17 cellular contexts compared by ENCODE assay signal in the genomic region with DNA sequence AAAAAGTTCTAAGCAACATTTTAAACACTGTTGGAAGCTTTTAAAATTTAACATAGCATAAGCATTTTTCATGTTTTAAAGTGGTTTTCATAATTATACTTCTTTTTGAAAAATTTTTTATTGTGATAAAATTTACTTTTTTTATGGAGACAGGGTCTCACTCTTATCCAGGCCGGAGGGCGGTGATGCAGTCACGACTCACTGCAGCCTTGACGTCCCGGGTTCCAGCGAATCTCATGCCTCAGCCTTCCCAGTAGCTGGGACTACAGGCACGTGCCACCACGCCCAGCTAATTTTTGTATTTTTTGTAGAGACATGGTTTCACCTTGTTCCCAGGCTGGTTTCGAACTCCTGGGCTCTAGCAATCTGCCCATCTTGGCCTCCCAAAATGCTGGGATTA. TPM values are rescaled to one million over a fixed set of nuclear protein-coding genes. Genes with fewer than 3 reads are reported as not detected.
A peak's percentile ranks its signal among the peaks of the same experiment; 100 is the strongest.
DNase-seq lines count a peak whose midpoint lies in the region; ATAC-seq, FAIRE-seq and TF ChIP-seq lines count a peak whose summit lies in the region.
"Had no signal": no experiment of that assay in that cellular context is flagged by ENCODE, and none has a peak within 500 bp of the region (broad histone marks: within the 10 kb centered on the region; RNA-seq: fewer than 3 reads in every experiment).

No MANE protein-coding gene starts in this region.

- H3K4me1 ChIP-seq in PC-3 (ENCODE audit: insufficient read depth, low read length) (peaks cover 5% of the 10 kb centered on the region; the same call in 1 of the 2 replicates), endothelial cell of umbilical vein (ENCODE audit: control insufficient read depth, extremely low read depth, insufficient read depth, low read length) (no peaks in the 10 kb centered on the region), psoas muscle (peaks cover 33% of the 10 kb centered on the region), upper lobe of right lung (peaks cover 7% of the 10 kb centered on the region), BE2C (no peaks in the 10 kb centered on the region)
- H3K4me1 ChIP-seq: Caco-2 had no signal

- WGBS in psoas muscle, 3 donors, result 93 to 97% (median 95%) methylated on average over 9 of the region's 9 CpGs

- CTCF ChIA-PET in PC-3 (lab: Charles Lee), result no interaction called here
- CTCF ChIA-PET in endothelial cell of umbilical vein (lab: Charles Lee), result interaction anchor here (1.4 kb wide), 1 partner anchor 425 kb away, joined by 5 read pairs; no protein-coding TSS in a partner anchor

- H3K9ac ChIP-seq in PC-3 (ENCODE audit: low read length) (no peak overlapping the region), endothelial cell of umbilical vein (replicated peaks; ENCODE audit: extremely low read depth, insufficient read depth, low read length) (no peak overlapping the region)

- H3K9me3 ChIP-seq in PC-3 (ENCODE audit: low read length) (no peaks in the 10 kb centered on the region), endothelial cell of umbilical vein (replicated peaks; ENCODE audit: control insufficient read depth, insufficient read depth, low read length) (no peaks in the 10 kb centered on the region), psoas muscle (no peaks in the 10 kb centered on the region), upper lobe of right lung (no peaks in the 10 kb centered on the region), BE2C (no peaks in the 10 kb centered on the region)
- H3K9me3 ChIP-seq: Caco-2 had no signal

- TF ChIP-seq CTCF in PC-3 (conservative IDR thresholded peaks at IDR 0.05; ENCODE audit: low read depth, low read length), result no peak
- TF ChIP-seq CTCF in endothelial cell of umbilical vein (IDR thresholded peaks at IDR 0.05; ENCODE audit: extremely low read depth in 1 of 2, insufficient read depth in 1 of 2, low read depth in 1 of 2, low read length in 2 of 2), result no peak
- no peak for TF ChIP-seq CTCF in psoas muscle (IDR thresholded peaks at IDR 0.05)
- TF ChIP-seq CTCF in upper lobe of right lung (IDR thresholded peaks at IDR 0.05), result no peak
- no peak for TF ChIP-seq CTCF in BE2C (IDR thresholded peaks at IDR 0.05; ENCODE audit: low read depth, low read length)

- dilution Hi-C loops in endothelial cell of umbilical vein (cut with MboI; ENCODE audit: extremely low pct_ligation_motif_present, low sequenced_read_pairs), result no loop called here

- intact Hi-C loops in PC-3 (cut with micrococcal nuclease), result no loop called here
- intact Hi-C loops in endothelial cell of umbilical vein (cut with micrococcal nuclease), result no loop called here
- intact Hi-C loops in psoas muscle (cut with DNase I), result no loop called here
- intact Hi-C loops in upper lobe of right lung (cut with DNase I), result no loop called here

- peaks cover 21% of the 10 kb centered on the region; the same call in 1 of the 2 replicates for H3K79me2 ChIP-seq in PC-3 (ENCODE audit: low read length)
- H3K79me2 ChIP-seq in endothelial cell of umbilical vein (ENCODE audit: control insufficient read depth, insufficient read depth, low read length), result peaks cover 3% of the 10 kb centered on the region

- H3K9me2 ChIP-seq in PC-3 (replicated peaks; ENCODE audit: low read length), result no peaks in the 10 kb centered on the region

- no TSS peak for BruUV-seq in PC-3 (replicated peaks; lab: Mats Ljungman, UMichigan)
- BruUV-seq in endothelial cell of umbilical vein (replicated peaks; lab: Mats Ljungman, UMichigan), result no TSS peak

- no peaks in the 10 kb centered on the region for H3K9me1 ChIP-seq in endothelial cell of umbilical vein (replicated peaks; ENCODE audit: control insufficient read depth, extremely low read depth, insufficient read depth, low read length)

- H2AFZ ChIP-seq in PC-3 (ENCODE audit: low read length) (no peak overlapping the region), endothelial cell of umbilical vein (ENCODE audit: low read depth, low read length) (no peak overlapping the region)

- no peaks in the 10 kb centered on the region for H3K27me3 ChIP-seq in PC-3 (ENCODE audit: low read length)
- no peaks in the 10 kb centered on the region for H3K27me3 ChIP-seq in endothelial cell of umbilical vein (ENCODE audit: control insufficient read depth in 2 of 2, insufficient read depth in 2 of 2, low read length in 2 of 2)
- no peaks in the 10 kb centered on the region for H3K27me3 ChIP-seq in psoas muscle (ENCODE audit: insufficient read depth in 3 of 3, low read length in 2 of 3)
- H3K27me3 ChIP-seq in upper lobe of right lung, result no peaks in the 10 kb centered on the region
- no peaks in the 10 kb centered on the region for H3K27me3 ChIP-seq in BE2C

- no peak for TF ChIP-seq POLR2A in endothelial cell of umbilical vein (IDR thresholded peaks at IDR 0.05; ENCODE audit: low read depth, low read length)

- no peaks in the 10 kb centered on the region for H3F3A ChIP-seq in PC-3 (ENCODE audit: low read length, unreplicated experiment)

- no peak overlapping the region for H3K4me2 ChIP-seq in PC-3 (ENCODE audit: low read length)
- no peak overlapping the region for H3K4me2 ChIP-seq in endothelial cell of umbilical vein (ENCODE audit: insufficient read depth, low read length)

- FAIRE-seq in endothelial cell of umbilical vein (lab: Jason Lieb, UNC), result peak; percentile 50
- no peak for FAIRE-seq in RCC 7860 (lab: Jason Lieb, UNC)
- FAIRE-seq: A204.1 had no signal

- no peak overlapping the region for H3K4me3 ChIP-seq in PC-3 (ENCODE audit: low read length)
- H3K4me3 ChIP-seq in endothelial cell of umbilical vein (replicated peaks in 1 of 3; ENCODE audit: insufficient read depth in 1 of 3, low read depth in 1 of 3, low read length in 3 of 3), result no peak overlapping the region
- no peak overlapping the region for H3K4me3 ChIP-seq in psoas muscle
- H3K4me3 ChIP-seq in upper lobe of right lung, result no peak overlapping the region
- no peak overlapping the region for H3K4me3 ChIP-seq in BE2C (ENCODE audit: low read depth, low read length)

- ATAC-seq in PC-3 (peak; percentile 48; the same call in 1 of the 2 replicates), psoas muscle (no peak), upper lobe of right lung (no peak)

- no peaks in the 10 kb centered on the region for H3K36me3 ChIP-seq in PC-3 (ENCODE audit: low read depth, low read length)
- peaks cover 0 to 7% of the 10 kb centered on the region in 2 experiments for H3K36me3 ChIP-seq in endothelial cell of umbilical vein (ENCODE audit: control insufficient read depth in 2 of 2, extremely low read depth in 1 of 2, insufficient read depth in 2 of 2, low read length in 2 of 2)
- no peaks in the 10 kb centered on the region for H3K36me3 ChIP-seq in psoas muscle (ENCODE audit: insufficient read depth in 1 of 2, low read depth in 1 of 2)
- no peaks in the 10 kb centered on the region for H3K36me3 ChIP-seq in upper lobe of right lung
- H3K36me3 ChIP-seq in BE2C, result peaks cover 8% of the 10 kb centered on the region; the same call in 1 of the 2 replicates

- H4K20me1 ChIP-seq in PC-3 (ENCODE audit: low read length) (no peaks in the 10 kb centered on the region), endothelial cell of umbilical vein (replicated peaks; ENCODE audit: control insufficient read depth, extremely low read depth, insufficient read depth, low read length) (no peaks in the 10 kb centered on the region)

- POLR2A ChIA-PET in PC-3 (lab: Charles Lee; ENCODE audit: unreplicated experiment), result interaction anchor here (0.7 kb wide), 1 partner anchor 9 kb away, joined by 6 read pairs; no protein-coding TSS in a partner anchor
- POLR2A ChIA-PET in endothelial cell of umbilical vein (lab: Charles Lee), result no interaction called here

- DNase-seq in HT1080 (ENCODE audit: low read depth) (peak; percentile 58), PC-3 (peak; percentile 24), endothelial cell of umbilical vein (ENCODE audit: low read depth, low spot score) (no peak), RCC 7860 (ENCODE audit: low spot score) (no peak), psoas muscle (no peak), upper lobe of right lung (no peak), BE2C (no peak)
- DNase-seq: ACHN; Caco-2; CD4-positive, alpha-beta T cell; DMS153; DMS79; GF-D8; GOT3; H7 had no signal

- H3K27ac ChIP-seq in PC-3 (ENCODE audit: low read length) (0 out of 2 replicates have a peak overlapping the region, but pooled peaks have one; percentile 20), endothelial cell of umbilical vein (ENCODE audit: insufficient read depth, low read depth, low read length) (no peak overlapping the region), psoas muscle (no peak overlapping the region), upper lobe of right lung (no peak overlapping the region)
- H3K27ac ChIP-seq: C4-2B had no signal

TF ChIP-seq in endothelial cell of umbilical vein, 7 proteins besides CTCF, POLR2A, EP300 and RAD21 (continues in another document):
- TF ChIP-seq, protein P1, sequence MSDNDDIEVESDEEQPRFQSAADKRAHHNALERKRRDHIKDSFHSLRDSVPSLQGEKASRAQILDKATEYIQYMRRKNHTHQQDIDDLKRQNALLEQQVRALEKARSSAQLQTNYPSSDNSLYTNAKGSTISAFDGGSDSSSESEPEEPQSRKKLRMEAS (IDR thresholded peaks at IDR 0.05; ENCODE audit: insufficient read depth, insufficient read length), result no peak
- TF ChIP-seq EZH2 (IDR thresholded peaks at IDR 0.05; ENCODE audit: borderline replicate concordance, low read depth, low read length, severe bottlenecking) (no peak), GATA2 (IDR thresholded peaks at IDR 0.05; ENCODE audit: insufficient read depth, insufficient read length, low read depth, low read length) (no peak), POLR2AphosphoS5 (IDR thresholded peaks at IDR 0.05; ENCODE audit: insufficient read depth, low read depth, low read length) (no peak), MYC (IDR thresholded peaks at IDR 0.05; ENCODE audit: low read depth, low read length) (no peak), FOS (IDR thresholded peaks at IDR 0.05; ENCODE audit: borderline replicate concordance, insufficient read depth, low read length) (no peak)

RNA-seq across cellular contexts. Expression of a gene that starts 46.1 kb away (rescaled TPM):
- total RNA-seq in HT1080 (2014; rRNA removed; shearing (Covaris generic)), result 24.9 and 27.8 TPM in 2 replicates
- polyA plus RNA-seq in HT1080 (2015; cell fraction: cytosol; rRNA removed), result 7.9 and 10.6 TPM in 2 replicates
- polyA plus RNA-seq in HT1080 (2015; cell fraction: nucleus; rRNA removed), result 12.3 and 13.8 TPM in 2 replicates
- 21.5 and 29.5 TPM in 2 replicates for total RNA-seq in PC-3 (2014; rRNA removed)
- 53.5 and 55.1 TPM in 2 replicates for total RNA-seq in endothelial cell of umbilical vein
- 10.7 and 10.8 TPM in 2 replicates for polyA plus RNA-seq in endothelial cell of umbilical vein
- polyA plus RNA-seq in endothelial cell of umbilical vein (2011; cell fraction: cytosol; rRNA removed), result 11.6 and 12.6 TPM in 2 replicates
- 26.5 and 31.6 TPM in 2 replicates for polyA plus RNA-seq in endothelial cell of umbilical vein (2011; cell fraction: nucleus; rRNA removed)
- polyA plus RNA-seq in endothelial cell of umbilical vein (2012), result 11.2 and 16.0 TPM in 2 replicates
- 85.0 and 105 TPM in 2 replicates for polyA minus RNA-seq in endothelial cell of umbilical vein
- 36.6 TPM for polyA minus RNA-seq in endothelial cell of umbilical vein (2011; cell fraction: cytosol; rRNA and poly(A)+ RNA removed)
- polyA minus RNA-seq in endothelial cell of umbilical vein (2011; cell fraction: nucleus; rRNA and poly(A)+ RNA removed), result 75.8 and 86.1 TPM in 2 replicates
- total RNA-seq in psoas muscle, result 100 to 1,000 TPM in 1 of 4 donors, 10 to 100 TPM in 3; 63.2 to 103 (median 78.3) TPM
- 10 to 100 TPM in 1 of 3 donors, 1 to 10 TPM in 2; 2.2 to 23.2 (median 3.7) TPM for polyA plus RNA-seq in psoas muscle
- 94.1 TPM for total RNA-seq in upper lobe of right lung
- polyA plus RNA-seq in BE2C (2012; ENCODE audit: insufficient read depth, insufficient read length, low read depth), result 12.3 TPM

Comparison
In these comparisons a context has a peak if more than half of its experiments do, and no peak if none do; other contexts are left out.
1. DNase-seq: peak in HT1080 (single experiment) and PC-3 (single experiment); none in endothelial cell of umbilical vein (single experiment), RCC 7860 (single experiment), psoas muscle (0 of 2), upper lobe of right lung (single experiment) and BE2C (single experiment).